Comparison of ENCODE assay signal across 1 cellular context in genomic region chr9:78196258-78196657, GRCh38.
TF ChIP-seq lines count a peak whose summit lies in the region.

No MANE protein-coding gene starts in this region.

TF ChIP-seq in GM12878, 131 proteins besides CTCF, POLR2A, EP300 and RAD21 (continued from another document):
- TF ChIP-seq ZNF592 (IDR thresholded peaks at IDR 0.05) (no peak), MLLT1 (IDR thresholded peaks at IDR 0.05) (no peak), IKZF1 (conservative IDR thresholded peaks at IDR 0.05) (peak; percentile 52; the same call in 1 of the 2 replicates), TCF12 (IDR thresholded peaks at IDR 0.05; ENCODE audit: low read depth, low read length) (no peak), IKZF2 (IDR thresholded peaks at IDR 0.05) (peak; percentile 22 to 52; a peak in 2 of 4 replicates), NFIC (IDR thresholded peaks at IDR 0.05; ENCODE audit: low read depth, low read length) (no peak), SPI1 (IDR thresholded peaks at IDR 0.05; ENCODE audit: borderline replicate concordance, insufficient read depth, low read depth, low read length) (peak; percentile 83), NRF1 (conservative IDR thresholded peaks at IDR 0.05; ENCODE audit: low read depth, low read length) (no peak), ESRRA (IDR thresholded peaks at IDR 0.05; ENCODE audit: low read length) (no peak)
